Comparison of ENCODE assay signal across 2 cellular contexts in genomic region chr22:45343143-45343542, GRCh38.
A peak's percentile ranks its signal among the peaks of the same experiment; 100 is the strongest.
TF ChIP-seq lines count a peak whose summit lies in the region.

No MANE protein-coding gene starts in this region.

TF ChIP-seq in liver, 16 proteins besides CTCF, POLR2A, EP300 and RAD21:
- peak; percentile 77 for TF ChIP-seq NR2F2 (IDR thresholded peaks at IDR 0.05)
- TF ChIP-seq, protein P1, sequence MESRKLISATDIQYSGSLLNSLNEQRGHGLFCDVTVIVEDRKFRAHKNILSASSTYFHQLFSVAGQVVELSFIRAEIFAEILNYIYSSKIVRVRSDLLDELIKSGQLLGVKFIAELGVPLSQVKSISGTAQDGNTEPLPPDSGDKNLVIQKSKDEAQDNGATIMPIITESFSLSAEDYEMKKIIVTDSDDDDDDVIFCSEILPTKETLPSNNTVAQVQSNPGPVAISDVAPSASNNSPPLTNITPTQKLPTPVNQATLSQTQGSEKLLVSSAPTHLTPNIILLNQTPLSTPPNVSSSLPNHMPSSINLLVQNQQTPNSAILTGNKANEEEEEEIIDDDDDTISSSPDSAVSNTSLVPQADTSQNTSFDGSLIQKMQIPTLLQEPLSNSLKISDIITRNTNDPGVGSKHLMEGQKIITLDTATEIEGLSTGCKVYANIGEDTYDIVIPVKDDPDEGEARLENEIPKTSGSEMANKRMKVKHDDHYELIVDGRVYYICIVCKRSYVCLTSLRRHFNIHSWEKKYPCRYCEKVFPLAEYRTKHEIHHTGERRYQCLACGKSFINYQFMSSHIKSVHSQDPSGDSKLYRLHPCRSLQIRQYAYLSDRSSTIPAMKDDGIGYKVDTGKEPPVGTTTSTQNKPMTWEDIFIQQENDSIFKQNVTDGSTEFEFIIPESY (IDR thresholded peaks at IDR 0.05), result no peak
- TF ChIP-seq, protein P2, sequence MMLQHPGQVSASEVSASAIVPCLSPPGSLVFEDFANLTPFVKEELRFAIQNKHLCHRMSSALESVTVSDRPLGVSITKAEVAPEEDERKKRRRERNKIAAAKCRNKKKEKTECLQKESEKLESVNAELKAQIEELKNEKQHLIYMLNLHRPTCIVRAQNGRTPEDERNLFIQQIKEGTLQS (IDR thresholded peaks at IDR 0.05), result no peak
- TF ChIP-seq, protein P3, sequence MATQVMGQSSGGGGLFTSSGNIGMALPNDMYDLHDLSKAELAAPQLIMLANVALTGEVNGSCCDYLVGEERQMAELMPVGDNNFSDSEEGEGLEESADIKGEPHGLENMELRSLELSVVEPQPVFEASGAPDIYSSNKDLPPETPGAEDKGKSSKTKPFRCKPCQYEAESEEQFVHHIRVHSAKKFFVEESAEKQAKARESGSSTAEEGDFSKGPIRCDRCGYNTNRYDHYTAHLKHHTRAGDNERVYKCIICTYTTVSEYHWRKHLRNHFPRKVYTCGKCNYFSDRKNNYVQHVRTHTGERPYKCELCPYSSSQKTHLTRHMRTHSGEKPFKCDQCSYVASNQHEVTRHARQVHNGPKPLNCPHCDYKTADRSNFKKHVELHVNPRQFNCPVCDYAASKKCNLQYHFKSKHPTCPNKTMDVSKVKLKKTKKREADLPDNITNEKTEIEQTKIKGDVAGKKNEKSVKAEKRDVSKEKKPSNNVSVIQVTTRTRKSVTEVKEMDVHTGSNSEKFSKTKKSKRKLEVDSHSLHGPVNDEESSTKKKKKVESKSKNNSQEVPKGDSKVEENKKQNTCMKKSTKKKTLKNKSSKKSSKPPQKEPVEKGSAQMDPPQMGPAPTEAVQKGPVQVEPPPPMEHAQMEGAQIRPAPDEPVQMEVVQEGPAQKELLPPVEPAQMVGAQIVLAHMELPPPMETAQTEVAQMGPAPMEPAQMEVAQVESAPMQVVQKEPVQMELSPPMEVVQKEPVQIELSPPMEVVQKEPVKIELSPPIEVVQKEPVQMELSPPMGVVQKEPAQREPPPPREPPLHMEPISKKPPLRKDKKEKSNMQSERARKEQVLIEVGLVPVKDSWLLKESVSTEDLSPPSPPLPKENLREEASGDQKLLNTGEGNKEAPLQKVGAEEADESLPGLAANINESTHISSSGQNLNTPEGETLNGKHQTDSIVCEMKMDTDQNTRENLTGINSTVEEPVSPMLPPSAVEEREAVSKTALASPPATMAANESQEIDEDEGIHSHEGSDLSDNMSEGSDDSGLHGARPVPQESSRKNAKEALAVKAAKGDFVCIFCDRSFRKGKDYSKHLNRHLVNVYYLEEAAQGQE (IDR thresholded peaks at IDR 0.05), result no peak
- TF ChIP-seq, protein P4, sequence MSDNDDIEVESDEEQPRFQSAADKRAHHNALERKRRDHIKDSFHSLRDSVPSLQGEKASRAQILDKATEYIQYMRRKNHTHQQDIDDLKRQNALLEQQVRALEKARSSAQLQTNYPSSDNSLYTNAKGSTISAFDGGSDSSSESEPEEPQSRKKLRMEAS (IDR thresholded peaks at IDR 0.05), result no peak
- TF ChIP-seq JUND (IDR thresholded peaks at IDR 0.05), result no peak
TF ChIP-seq in liver: peak in this region for 1.

TF ChIP-seq in HepG2, 621 proteins besides CTCF, POLR2A, EP300 and RAD21:
- TF ChIP-seq, protein P5, sequence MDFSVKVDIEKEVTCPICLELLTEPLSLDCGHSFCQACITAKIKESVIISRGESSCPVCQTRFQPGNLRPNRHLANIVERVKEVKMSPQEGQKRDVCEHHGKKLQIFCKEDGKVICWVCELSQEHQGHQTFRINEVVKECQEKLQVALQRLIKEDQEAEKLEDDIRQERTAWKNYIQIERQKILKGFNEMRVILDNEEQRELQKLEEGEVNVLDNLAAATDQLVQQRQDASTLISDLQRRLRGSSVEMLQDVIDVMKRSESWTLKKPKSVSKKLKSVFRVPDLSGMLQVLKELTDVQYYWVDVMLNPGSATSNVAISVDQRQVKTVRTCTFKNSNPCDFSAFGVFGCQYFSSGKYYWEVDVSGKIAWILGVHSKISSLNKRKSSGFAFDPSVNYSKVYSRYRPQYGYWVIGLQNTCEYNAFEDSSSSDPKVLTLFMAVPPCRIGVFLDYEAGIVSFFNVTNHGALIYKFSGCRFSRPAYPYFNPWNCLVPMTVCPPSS (IDR thresholded peaks at IDR 0.05), result no peak
- no peak for TF ChIP-seq HCFC1 (IDR thresholded peaks at IDR 0.05; ENCODE audit: low read depth, low read length)
- no peak for TF ChIP-seq ZNF879 (CRISPR knock-in tag; IDR thresholded peaks at IDR 0.05)
- TF ChIP-seq SALL2 (CRISPR knock-in tag; IDR thresholded peaks at IDR 0.05), result no peak
- TF ChIP-seq STAT6 (CRISPR knock-in tag; IDR thresholded peaks at IDR 0.05; ENCODE audit: borderline replicate concordance), result no peak
- TF ChIP-seq ZNF562 (CRISPR knock-in tag; IDR thresholded peaks at IDR 0.05; ENCODE audit: borderline replicate concordance), result no peak
- TF ChIP-seq ZFP1 (CRISPR knock-in tag; IDR thresholded peaks at IDR 0.05), result no peak
- TF ChIP-seq CERS6 (CRISPR knock-in tag; IDR thresholded peaks at IDR 0.05), result no peak
- no peak for TF ChIP-seq SMARCE1 (IDR thresholded peaks at IDR 0.05; ENCODE audit: borderline replicate concordance)
- TF ChIP-seq, protein P6, sequence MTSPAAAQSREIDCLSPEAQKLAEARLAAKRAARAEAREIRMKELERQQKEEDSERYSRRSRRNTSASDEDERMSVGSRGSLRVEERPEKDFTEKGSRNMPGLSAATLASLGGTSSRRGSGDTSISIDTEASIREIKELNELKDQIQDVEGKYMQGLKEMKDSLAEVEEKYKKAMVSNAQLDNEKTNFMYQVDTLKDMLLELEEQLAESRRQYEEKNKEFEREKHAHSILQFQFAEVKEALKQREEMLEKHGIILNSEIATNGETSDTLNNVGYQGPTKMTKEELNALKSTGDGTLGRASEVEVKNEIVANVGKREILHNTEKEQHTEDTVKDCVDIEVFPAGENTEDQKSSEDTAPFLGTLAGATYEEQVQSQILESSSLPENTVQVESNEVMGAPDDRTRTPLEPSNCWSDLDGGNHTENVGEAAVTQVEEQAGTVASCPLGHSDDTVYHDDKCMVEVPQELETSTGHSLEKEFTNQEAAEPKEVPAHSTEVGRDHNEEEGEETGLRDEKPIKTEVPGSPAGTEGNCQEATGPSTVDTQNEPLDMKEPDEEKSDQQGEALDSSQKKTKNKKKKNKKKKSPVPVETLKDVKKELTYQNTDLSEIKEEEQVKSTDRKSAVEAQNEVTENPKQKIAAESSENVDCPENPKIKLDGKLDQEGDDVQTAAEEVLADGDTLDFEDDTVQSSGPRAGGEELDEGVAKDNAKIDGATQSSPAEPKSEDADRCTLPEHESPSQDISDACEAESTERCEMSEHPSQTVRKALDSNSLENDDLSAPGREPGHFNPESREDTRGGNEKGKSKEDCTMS (CRISPR knock-in tag; conservative IDR thresholded peaks at IDR 0.05), result no peak
- TF ChIP-seq ZNF780A (CRISPR knock-in tag; IDR thresholded peaks at IDR 0.05), result no peak
- no peak for TF ChIP-seq RELA (CRISPR knock-in tag; IDR thresholded peaks at IDR 0.05)
- no peak for TF ChIP-seq ETV5 (CRISPR knock-in tag; IDR thresholded peaks at IDR 0.05; ENCODE audit: borderline replicate concordance)
- no peak for TF ChIP-seq PCBP1 (IDR thresholded peaks at IDR 0.05; ENCODE audit: borderline replicate concordance, low read depth, low read length)
- no peak for TF ChIP-seq ZNF33B (CRISPR knock-in tag; IDR thresholded peaks at IDR 0.05)
TF ChIP-seq in HepG2: peak in this region for 0.
